ENCODE assay signal across 9 cellular contexts in the genomic region with DNA sequence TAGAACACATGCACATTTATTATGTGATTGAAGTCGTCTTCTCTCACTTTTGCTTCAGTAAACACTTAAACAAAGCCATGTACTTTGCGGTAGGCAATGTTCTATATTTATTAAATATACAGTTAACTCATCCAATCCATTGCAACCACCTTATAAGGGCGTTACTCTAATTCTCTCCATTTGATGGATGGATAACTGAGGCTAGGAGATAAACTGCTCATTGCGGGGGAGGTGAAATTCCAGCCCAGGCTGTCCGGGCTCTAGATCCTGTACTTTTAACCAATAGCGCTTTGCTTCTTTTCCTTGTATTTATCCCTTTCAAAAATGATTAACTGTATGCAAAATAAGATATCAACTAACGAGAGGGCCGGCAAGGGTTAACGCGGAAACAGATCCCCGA. TPM values are rescaled to one million over a fixed set of nuclear protein-coding genes. Genes with fewer than 3 reads are reported as not detected.
A peak's percentile ranks its signal among the peaks of the same experiment; 100 is the strongest.
DNase-seq lines count a peak whose midpoint lies in the region; TF ChIP-seq lines count a peak whose summit lies in the region.
"Had no signal": no experiment of that assay in that cellular context is flagged by ENCODE, and none has a peak within 500 bp of the region (broad histone marks: within the 10 kb centered on the region; RNA-seq: fewer than 3 reads in every experiment).

No MANE protein-coding gene starts in this region.

- H3K4me3 ChIP-seq in cardiac fibroblast (replicated peaks in 1 of 2; ENCODE audit: low read depth in 2 of 2, low read length in 2 of 2) = peak overlapping the region; percentile 73 to 75
- H3K4me3 ChIP-seq in lower leg skin (ENCODE audit: low read depth, poor library complexity, severe bottlenecking) = peak overlapping the region; percentile 82
- H3K4me3 ChIP-seq in stomach = peak overlapping the region; percentile 64 to 90 (median 70)

- H3K9me3 Mint-ChIP-seq in HFFc6 = no peaks in the 10 kb centered on the region

- DNase-seq in HFFc6 = no peak
- no peak for DNase-seq in cardiac fibroblast (ENCODE audit: low read depth in 2 of 2)
- no peak for DNase-seq in lower leg skin (ENCODE audit: low spot score in 2 of 2)
- DNase-seq in stomach = no peak
- DNase-seq in NCI-H1048 (lab: John Stamatoyannopoulos, UW) = no peak
- no peak for DNase-seq in cerebellar nuclear complex (lab: John Stamatoyannopoulos, UW)
- DNase-seq in stimulated activated CD4-positive, alpha-beta T cell treated with anti-CD3 and anti-CD28 coated beads, Interleukin-15, amount 100 ng/mL, for 24 hours = no peak
- DNase-seq in DMS114 treated with DMSO at 0.1 percent for 48 hours (lab: John Stamatoyannopoulos, UW; ENCODE audit: unreplicated experiment) = no peak
- DNase-seq: stimulated activated naive CD4-positive, alpha-beta T cell had no signal

- H3K27ac ChIP-seq in stomach = peak overlapping the region in 4 of 5 donors; percentile 79 to 91 (median 87)

- no peaks in the 10 kb centered on the region for H3K36me3 ChIP-seq in stomach

- no peaks in the 10 kb centered on the region for H3K36me3 Mint-ChIP-seq in HFFc6 (ENCODE audit: low read depth)

- H3K4me1 Mint-ChIP-seq in HFFc6 (ENCODE audit: low read depth) = peaks cover 5% of the 10 kb centered on the region; the same call in 1 of the 2 replicates

- H3K27me3 ChIP-seq in stomach = peaks cover 0 to 49% (median 32%) of the 10 kb centered on the region in 3 donors

- no peak overlapping the region for H3K27ac Mint-ChIP-seq in HFFc6

- H3K9me3 ChIP-seq in stomach = no peaks in the 10 kb centered on the region

- TF ChIP-seq POLR2A in lower leg skin (IDR thresholded peaks at IDR 0.05) = no peak
- no peak for TF ChIP-seq POLR2A in stomach (IDR thresholded peaks at IDR 0.05)

- no peak for TF ChIP-seq CTCF in HFFc6 (IDR thresholded peaks at IDR 0.05)
- TF ChIP-seq CTCF in cardiac fibroblast (IDR thresholded peaks at IDR 0.05; ENCODE audit: low read depth, low read length) = no peak
- no peak for TF ChIP-seq CTCF in lower leg skin (IDR thresholded peaks at IDR 0.05)
- no peak for TF ChIP-seq CTCF in stomach (IDR thresholded peaks at IDR 0.05)

- intact Hi-C loops in lower leg skin (cut with DNase I; ENCODE audit: low total_unique reads) = no loop called here
- intact Hi-C loops in stomach (cut with DNase I; ENCODE audit: low total_unique reads) = no loop called here

- H3K27me3 Mint-ChIP-seq in HFFc6 (ENCODE audit: insufficient read depth) = peaks cover 29% of the 10 kb centered on the region

- H3K4me1 ChIP-seq in stomach = peaks cover 9 to 33% (median 25%) of the 10 kb centered on the region in 4 donors

- WGBS in lower leg skin, 2 donors = 4 to 6% methylated on average over 11 of the region's 11 CpGs
- 3 to 4% (median 4%) methylated on average over 11 of the region's 11 CpGs for WGBS in stomach, 5 donors

- H3K4me3 Mint-ChIP-seq in HFFc6 = peak overlapping the region; percentile 17; the same call in 1 of the 2 replicates

- TF ChIP-seq EP300 in stomach (IDR thresholded peaks at IDR 0.05) = no peak

RNA-seq across cellular contexts. Expression of a gene that starts 1.2 kb away (rescaled TPM):
- 1 to 10 TPM in 2 of 6 experiments, under 1 TPM in 4; 0.17 to 2.3 (median 0.36) TPM for total RNA-seq in HFFc6 (2021; fragmentation: NEBNext Ultra II Directional; extraction: Animal tissue kit (Norgen Biotek cat#: 25700))
- total RNA-seq in lower leg skin = 100 to 1,000 TPM in 2 of 4 donors, 10 to 100 TPM in 2; 75.3 to 113 (median 95.3) TPM
- total RNA-seq in stomach = 10 to 100 TPM; 10.4 to 57.2 (median 15.5) TPM
- polyA plus RNA-seq in stomach = 1 to 10 TPM; 2.1 to 4.2 (median 3.2) TPM
